Comparison of ENCODE assay signal across 9 cellular contexts in genomic region chr9:130940693-130941576, GRCh38. TPM values are rescaled to one million over a fixed set of nuclear protein-coding genes. Genes with fewer than 3 reads are reported as not detected.
DNase-seq lines count a peak whose midpoint lies in the region; ATAC-seq and TF ChIP-seq lines count a peak whose summit lies in the region.
"Had no signal": no experiment of that assay in that cellular context is flagged by ENCODE, and none has a peak within 500 bp of the region (broad histone marks: within the 10 kb centered on the region; RNA-seq: fewer than 3 reads in every experiment).

No MANE protein-coding gene starts in this region.

- H3K4me3 ChIP-seq in BE2C (ENCODE audit: low read depth, low read length) (no peak overlapping the region), HCT116 (replicated peaks in 1 of 2; ENCODE audit: low read depth in 1 of 2, low read length in 2 of 2) (peak overlapping the region in 1 of 2 experiments; percentile 34; a peak in 3 of 4 replicates), esophagus muscularis mucosa (no peak overlapping the region), stomach (no peak overlapping the region)

- H3K36me3 Mint-ChIP-seq in nephron progenitor cell (ENCODE audit: low read depth) = no peaks in the 10 kb centered on the region

- H3K4me1 Mint-ChIP-seq in nephron progenitor cell = peaks cover 12% of the 10 kb centered on the region

- intact Hi-C loops in HCT116 (cut with micrococcal nuclease) (loop anchor here (1.0 kb wide), 3 partner anchors 57 to 234 kb away; no protein-coding TSS in a partner anchor), esophagus muscularis mucosa (cut with DNase I) (loop anchor here (2.0 to 10.0 kb wide), 4 partner anchors 76 to 240 kb away; no protein-coding TSS in a partner anchor), stomach (cut with DNase I; ENCODE audit: low total_unique reads) (loop anchor here (10.0 kb wide), 1 partner anchor 176 kb away; no protein-coding TSS in a partner anchor)

- H3K4me1 ChIP-seq in BE2C (no peaks in the 10 kb centered on the region), HCT116 (ENCODE audit: control insufficient read depth in 1 of 2, insufficient read depth in 2 of 2, low read length in 2 of 2) (peaks cover 21 to 45% of the 10 kb centered on the region in 2 experiments), esophagus muscularis mucosa (peaks cover 18 to 55% (median 51%) of the 10 kb centered on the region in 4 donors), stomach (peaks cover 21 to 43% (median 36%) of the 10 kb centered on the region in 4 donors)

- H3K27me3 ChIP-seq in BE2C = peaks cover 64% of the 10 kb centered on the region
- no peaks in the 10 kb centered on the region for H3K27me3 ChIP-seq in HCT116 (ENCODE audit: insufficient read depth, low read length)
- H3K27me3 ChIP-seq in esophagus muscularis mucosa = peaks cover 14 to 82% (median 35%) of the 10 kb centered on the region in 4 donors
- peaks cover 20 to 83% (median 74%) of the 10 kb centered on the region in 3 donors for H3K27me3 ChIP-seq in stomach

- no peak overlapping the region for H3K4me3 Mint-ChIP-seq in nephron progenitor cell

- TF ChIP-seq POLR2A in HCT116 (IDR thresholded peaks at IDR 0.05; ENCODE audit: borderline replicate concordance, extremely low read depth, insufficient read depth, insufficient read length) (no peak), esophagus muscularis mucosa (IDR thresholded peaks at IDR 0.05; ENCODE audit: low read depth) (no peak), stomach (IDR thresholded peaks at IDR 0.05) (no peak)

- no peak overlapping the region for H3K9ac ChIP-seq in HCT116 (ENCODE audit: low read length)

- TF ChIP-seq CTCF in BE2C (IDR thresholded peaks at IDR 0.05; ENCODE audit: low read depth, low read length) (peak; percentile 89), HCT116 (IDR thresholded peaks at IDR 0.05 in 2 of 3, conservative IDR thresholded peaks at IDR 0.05 in 1 of 3; ENCODE audit: borderline replicate concordance in 1 of 3, insufficient read depth in 1 of 3, low read depth in 2 of 3, low read length in 2 of 3) (peak in 2 of 3 experiments; percentile 86 to 93; a peak in 4 of 6 replicates), esophagus muscularis mucosa (IDR thresholded peaks at IDR 0.05) (peak; percentile 78 to 86 (median 81)), nephron progenitor cell (IDR thresholded peaks at IDR 0.05) (peak; percentile 87), stomach (IDR thresholded peaks at IDR 0.05) (peak in 5 of 7 experiments; percentile 70 to 87 (median 78))

- CTCF ChIA-PET in HCT116 (lab: Charles Lee) = interaction anchor here (0.7 to 1.6 kb wide), 8 partner anchors 13 to 369 kb away, joined by 3 to 13 read pairs (median 4); no protein-coding TSS in a partner anchor

- no peaks in the 10 kb centered on the region for H4K20me1 ChIP-seq in HCT116 (ENCODE audit: insufficient read depth)

- H3K27me3 Mint-ChIP-seq in nephron progenitor cell (ENCODE audit: low read depth, poor library complexity) = peaks cover 83% of the 10 kb centered on the region

- no peak overlapping the region for H2AFZ ChIP-seq in HCT116 (ENCODE audit: low read depth, low read length, poor library complexity, severe bottlenecking)

- no peaks in the 10 kb centered on the region for H3K79me2 ChIP-seq in HCT116 (ENCODE audit: insufficient read depth, low read length)

- RAD21 ChIA-PET in HCT116 (lab: Charles Lee; ENCODE audit: low non-redundant PET in 1 of 2, low total read pairs in 2 of 2, uncharacterized antibody in 2 of 2, unreplicated experiment in 2 of 2) = interaction anchor here in 1 of 2 experiments (1.0 kb wide), 2 partner anchors 57 to 71 kb away, joined by 3 read pairs; no protein-coding TSS in a partner anchor

- TF ChIP-seq RAD21 in HCT116 (IDR thresholded peaks at IDR 0.05; ENCODE audit: low read depth) = no peak

- peak; percentile 74 for DNase-seq in BE2C
- DNase-seq in HCT116 (ENCODE audit: low read depth, low spot score) = peak; percentile 75
- peak; percentile 93 for DNase-seq in NCI-H510A treated with DMSO at 0.1 percent for 48 hours (lab: John Stamatoyannopoulos, UW)
- DNase-seq in activated T-cell treated with anti-CD3 and anti-CD28 coated beads for 1 hour (ENCODE audit: low read depth) = peak; percentile 65
- DNase-seq in esophagus muscularis mucosa (ENCODE audit: extremely low spot score) = no peak
- peak; percentile 82 for DNase-seq in nephron progenitor cell
- DNase-seq in stomach = peak; percentile 89

- no peaks in the 10 kb centered on the region for H3K9me3 Mint-ChIP-seq in nephron progenitor cell

- ATAC-seq in HCT116 (peak; percentile 77), GM18517 (IDR thresholded peaks at IDR 0.05; ENCODE audit: unreplicated experiment) (no peak)

- POLR2A ChIA-PET in HCT116 (lab: Charles Lee) = interaction anchor here (0.6 to 1.0 kb wide), 3 partner anchors 12 to 213 kb away, joined by 3 to 8 read pairs (median 4); no protein-coding TSS in a partner anchor

- no peaks in the 10 kb centered on the region for H3K36me3 ChIP-seq in BE2C
- no peaks in the 10 kb centered on the region for H3K36me3 ChIP-seq in HCT116 (ENCODE audit: control insufficient read depth in 1 of 2, insufficient read depth in 2 of 2, low read length in 2 of 2)
- H3K36me3 ChIP-seq in esophagus muscularis mucosa = no peaks in the 10 kb centered on the region
- H3K36me3 ChIP-seq in stomach = no peaks in the 10 kb centered on the region

- H3K4me2 ChIP-seq in HCT116 (ENCODE audit: low read length) = peak overlapping the region; percentile 93

- H3K27ac ChIP-seq in HCT116 (ENCODE audit: low read depth, low read length) (no peak overlapping the region), esophagus muscularis mucosa (replicated peaks in 1 of 4) (no peak overlapping the region), stomach (no peak overlapping the region)

- no peak for TF ChIP-seq EP300 in esophagus muscularis mucosa (IDR thresholded peaks at IDR 0.05)
- no peak for TF ChIP-seq EP300 in stomach (IDR thresholded peaks at IDR 0.05)

- 16% methylated on average over 34 of the region's 36 CpGs for WGBS in esophagus muscularis mucosa
- WGBS in stomach, 5 donors = 5 to 9% (median 7%) methylated on average over 34 to 36 of the region's 36 CpGs

- H3K27ac Mint-ChIP-seq in nephron progenitor cell = no peak overlapping the region

- no peaks in the 10 kb centered on the region for H3K9me2 ChIP-seq in HCT116 (ENCODE audit: insufficient read depth)

- BruUV-seq in HCT116 (replicated peaks; lab: Mats Ljungman, UMichigan) = no TSS peak

- H3K9me3 ChIP-seq in BE2C (no peaks in the 10 kb centered on the region), HCT116 (ENCODE audit: control insufficient read depth in 1 of 2, insufficient read depth in 1 of 2, low read depth in 1 of 2, low read length in 2 of 2) (no peaks in the 10 kb centered on the region), esophagus muscularis mucosa (no peaks in the 10 kb centered on the region), stomach (no peaks in the 10 kb centered on the region)

TF ChIP-seq in HCT116, 20 proteins besides CTCF, POLR2A, EP300 and RAD21:
- TF ChIP-seq, protein P1, sequence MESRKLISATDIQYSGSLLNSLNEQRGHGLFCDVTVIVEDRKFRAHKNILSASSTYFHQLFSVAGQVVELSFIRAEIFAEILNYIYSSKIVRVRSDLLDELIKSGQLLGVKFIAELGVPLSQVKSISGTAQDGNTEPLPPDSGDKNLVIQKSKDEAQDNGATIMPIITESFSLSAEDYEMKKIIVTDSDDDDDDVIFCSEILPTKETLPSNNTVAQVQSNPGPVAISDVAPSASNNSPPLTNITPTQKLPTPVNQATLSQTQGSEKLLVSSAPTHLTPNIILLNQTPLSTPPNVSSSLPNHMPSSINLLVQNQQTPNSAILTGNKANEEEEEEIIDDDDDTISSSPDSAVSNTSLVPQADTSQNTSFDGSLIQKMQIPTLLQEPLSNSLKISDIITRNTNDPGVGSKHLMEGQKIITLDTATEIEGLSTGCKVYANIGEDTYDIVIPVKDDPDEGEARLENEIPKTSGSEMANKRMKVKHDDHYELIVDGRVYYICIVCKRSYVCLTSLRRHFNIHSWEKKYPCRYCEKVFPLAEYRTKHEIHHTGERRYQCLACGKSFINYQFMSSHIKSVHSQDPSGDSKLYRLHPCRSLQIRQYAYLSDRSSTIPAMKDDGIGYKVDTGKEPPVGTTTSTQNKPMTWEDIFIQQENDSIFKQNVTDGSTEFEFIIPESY (IDR thresholded peaks at IDR 0.05; ENCODE audit: extremely low read depth, insufficient replicate concordance, low read length) = no peak
- TF ChIP-seq YY1 (IDR thresholded peaks at IDR 0.05; ENCODE audit: extremely low read depth, insufficient replicate concordance, low read depth, low read length) = peak; percentile 49

RNA-seq across cellular contexts. Expression of gene FIBCD1, which starts 1.9 kb away (rescaled TPM):
- polyA plus RNA-seq in BE2C (2012; ENCODE audit: insufficient read depth, insufficient read length, low read depth) = not detected
- total RNA-seq in HCT116 (2021; ENCODE audit: unreplicated experiment) (26.1 TPM), esophagus muscularis mucosa (under 1 TPM in 3 of 4 donors, not detected in 1; 0.40 to 0.83 (median 0.42) TPM), stomach (1 to 10 TPM in 1 of 5 donors, under 1 TPM in 1, not detected in 3; 0.18 to 6.4 TPM)
- polyA plus RNA-seq in HCT116 (2012) = 34.9 and 46.5 TPM in 2 replicates
- polyA plus RNA-seq in stomach = under 1 TPM in 2 of 3 donors, not detected in 1; 0.20 to 0.61 TPM

RNA-seq across cellular contexts. Expression of gene QRFP, which starts 44.3 kb away (rescaled TPM):
- not detected for polyA plus RNA-seq in BE2C (2012; ENCODE audit: insufficient read depth, insufficient read length, low read depth)
- total RNA-seq in HCT116 (2021; ENCODE audit: unreplicated experiment) (not detected), esophagus muscularis mucosa (not detected), stomach (not detected)
- 0.51 and 0.60 TPM in 2 replicates for polyA plus RNA-seq in HCT116 (2012)
- not detected for polyA plus RNA-seq in stomach
- total RNA-seq: temporal lobe had no signal
